In the genomic region with DNA sequence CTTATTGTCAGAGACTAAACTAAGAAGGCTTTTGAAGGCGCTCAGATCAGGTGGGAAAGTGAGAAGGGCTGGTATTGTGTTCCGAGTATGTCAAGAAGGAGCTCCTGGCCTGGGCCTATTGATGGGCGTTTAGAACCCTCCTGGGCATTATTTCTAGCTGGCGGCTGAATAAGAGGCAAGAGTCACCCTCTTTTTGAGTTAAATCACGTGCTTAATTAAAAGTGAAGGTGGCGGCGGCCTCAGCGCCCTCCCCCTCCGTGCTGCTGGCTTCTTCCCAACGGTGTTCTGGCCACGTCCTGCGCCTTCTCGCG, we compare ENCODE assay signal across 8 cellular contexts. TPM values are rescaled to one million over a fixed set of nuclear protein-coding genes. Genes with fewer than 3 reads are reported as not detected.
DNase-seq lines count a peak whose midpoint lies in the region; ATAC-seq, FAIRE-seq and TF ChIP-seq lines count a peak whose summit lies in the region.

No MANE protein-coding gene starts in this region.

- H3K27ac ChIP-seq in subcutaneous abdominal adipose tissue (ENCODE audit: low read depth, low read length), result no peak overlapping the region

- H3K4me1 Mint-ChIP-seq in activated CD4-positive, alpha-beta T cell treated with anti-CD3 and anti-CD28 coated beads, Interleukin-2, amount 10 ng/mL, durations not matched to agents 24 days and 14 days, result peaks cover 10% of the 10 kb centered on the region
- peaks cover 16% of the 10 kb centered on the region for H3K4me1 Mint-ChIP-seq in activated CD4-positive, alpha-beta memory T cell treated with anti-CD3 and anti-CD28 coated beads for 36 hours (ENCODE audit: low read depth)

- no peak for DNase-seq in activated CD4-positive, alpha-beta T cell treated with anti-CD3 and anti-CD28 coated beads, Interleukin-2, amount 10 ng/mL, durations not matched to agents 24 days and 14 days
- no peak for DNase-seq in activated CD4-positive, alpha-beta T cell treated with anti-CD3 and anti-CD28 coated beads for 1 hour
- DNase-seq in activated CD4-positive, alpha-beta memory T cell treated with anti-CD3 and anti-CD28 coated beads for 36 hours, result no peak
- DNase-seq in kidney epithelial cell (ENCODE audit: low read depth) (no peak), H54 (ENCODE audit: insufficient read length, low spot score) (no peak)

- peak overlapping the region in 2 of 5 donors; percentile 59 to 62 for H3K9ac ChIP-seq in subcutaneous abdominal adipose tissue (ENCODE audit: low read length in 5 of 5)

- peaks cover 22% of the 10 kb centered on the region for H3K9me3 Mint-ChIP-seq in activated CD4-positive, alpha-beta T cell treated with anti-CD3 and anti-CD28 coated beads, Interleukin-2, amount 10 ng/mL, durations not matched to agents 24 days and 14 days
- peaks cover 22% of the 10 kb centered on the region for H3K9me3 Mint-ChIP-seq in activated CD4-positive, alpha-beta memory T cell treated with anti-CD3 and anti-CD28 coated beads for 36 hours

- H3K4me1 ChIP-seq in subcutaneous abdominal adipose tissue (ENCODE audit: control insufficient read depth in 5 of 5, insufficient read depth in 5 of 5, low read length in 5 of 5), result peaks cover 0 to 25% (median 22%) of the 10 kb centered on the region in 5 donors

- intact Hi-C loops in activated CD4-positive, alpha-beta T cell treated with anti-CD3 and anti-CD28 coated beads, Interleukin-2, amount 10 ng/mL, durations not matched to agents 24 days and 14 days (cut with micrococcal nuclease), result loop anchor here (10.0 kb wide), 1 partner anchor 235 kb away; no protein-coding TSS in a partner anchor
- intact Hi-C loops in activated CD4-positive, alpha-beta memory T cell treated with anti-CD3 and anti-CD28 coated beads for 36 hours (cut with micrococcal nuclease), result no loop called here

- TF ChIP-seq POLR2A in H54 (IDR thresholded peaks at IDR 0.05; ENCODE audit: low read depth, low read length), result no peak

- POLR2A ChIA-PET in activated CD4-positive, alpha-beta memory T cell treated with anti-CD3 and anti-CD28 coated beads for 36 hours (lab: Charles Lee), result interaction anchor here (0.6 kb wide), 1 partner anchor 1246 kb away, joined by 3 read pairs; no protein-coding TSS in a partner anchor

- no peaks in the 10 kb centered on the region for H3K36me3 ChIP-seq in kidney epithelial cell (ENCODE audit: control insufficient read depth, insufficient read depth, low read length)
- no peaks in the 10 kb centered on the region for H3K36me3 ChIP-seq in subcutaneous abdominal adipose tissue (ENCODE audit: control insufficient read depth in 5 of 5, insufficient read depth in 5 of 5, low read length in 5 of 5)

- H3K27me3 Mint-ChIP-seq in activated CD4-positive, alpha-beta T cell treated with anti-CD3 and anti-CD28 coated beads, Interleukin-2, amount 10 ng/mL, durations not matched to agents 24 days and 14 days, result peaks cover 79% of the 10 kb centered on the region
- H3K27me3 Mint-ChIP-seq in activated CD4-positive, alpha-beta memory T cell treated with anti-CD3 and anti-CD28 coated beads for 36 hours, result peaks cover 63% of the 10 kb centered on the region

- H3K9me3 ChIP-seq in subcutaneous abdominal adipose tissue (ENCODE audit: control insufficient read depth in 5 of 5, low read length in 5 of 5), result peaks cover 0 to 8% (median 0%) of the 10 kb centered on the region in 5 donors

- peak overlapping the region; percentile 67 for H3K4me3 Mint-ChIP-seq in activated CD4-positive, alpha-beta T cell treated with anti-CD3 and anti-CD28 coated beads, Interleukin-2, amount 10 ng/mL, durations not matched to agents 24 days and 14 days
- peak overlapping the region; percentile 36 for H3K4me3 Mint-ChIP-seq in activated CD4-positive, alpha-beta memory T cell treated with anti-CD3 and anti-CD28 coated beads for 36 hours

- no peak for TF ChIP-seq CTCF in kidney epithelial cell (IDR thresholded peaks at IDR 0.05; ENCODE audit: insufficient read depth, low read length, poor library complexity, severe bottlenecking)

- H3K4me3 ChIP-seq in kidney epithelial cell (ENCODE audit: low read depth, low read length) (peak overlapping the region; percentile 36), subcutaneous abdominal adipose tissue (ENCODE audit: low read depth in 1 of 5, low read length in 5 of 5) (peak overlapping the region in 4 of 5 donors; percentile 54 to 72 (median 64))

- peaks cover 6% of the 10 kb centered on the region for H3K36me3 Mint-ChIP-seq in activated CD4-positive, alpha-beta T cell treated with anti-CD3 and anti-CD28 coated beads, Interleukin-2, amount 10 ng/mL, durations not matched to agents 24 days and 14 days (ENCODE audit: low read depth)
- H3K36me3 Mint-ChIP-seq in activated CD4-positive, alpha-beta memory T cell treated with anti-CD3 and anti-CD28 coated beads for 36 hours, result peaks cover 9% of the 10 kb centered on the region

- H3K27ac Mint-ChIP-seq in activated CD4-positive, alpha-beta T cell treated with anti-CD3 and anti-CD28 coated beads, Interleukin-2, amount 10 ng/mL, durations not matched to agents 24 days and 14 days, result no peak overlapping the region
- no peak overlapping the region for H3K27ac Mint-ChIP-seq in activated CD4-positive, alpha-beta memory T cell treated with anti-CD3 and anti-CD28 coated beads for 36 hours

- no peak for FAIRE-seq in H54 (lab: Jason Lieb, UNC)

- ATAC-seq in HG02938 (IDR thresholded peaks at IDR 0.05; ENCODE audit: unreplicated experiment) (no peak), HG03108 (IDR thresholded peaks at IDR 0.05; ENCODE audit: unreplicated experiment) (no peak)

- H3K27me3 ChIP-seq in kidney epithelial cell (ENCODE audit: control insufficient read depth, insufficient read depth, low read length), result peaks cover 33% of the 10 kb centered on the region
- no peaks in the 10 kb centered on the region for H3K27me3 ChIP-seq in subcutaneous abdominal adipose tissue (ENCODE audit: control insufficient read depth in 5 of 5, insufficient read depth in 4 of 5, low read length in 5 of 5)

- CTCF ChIA-PET in activated CD4-positive, alpha-beta memory T cell treated with anti-CD3 and anti-CD28 coated beads for 36 hours (lab: Charles Lee), result interaction anchor here (0.9 to 4.8 kb wide), 3 partner anchors 16 to 51 kb away, joined by 3 to 30 read pairs (median 4); no protein-coding TSS in a partner anchor

RNA-seq across cellular contexts. Expression of a gene that starts 21.0 kb away (rescaled TPM):
- 19.9 and 20.5 TPM in 2 replicates for total RNA-seq in activated CD4-positive, alpha-beta T cell treated with anti-CD3 and anti-CD28 coated beads, Interleukin-2, amount 10 ng/mL, durations not matched to agents 24 days and 14 days
- 10 to 100 TPM; 21.2 to 23.1 TPM for total RNA-seq in activated CD4-positive, alpha-beta memory T cell treated with anti-CD3 and anti-CD28 coated beads for 36 hours
- total RNA-seq in kidney epithelial cell, result 114 and 120 TPM in 2 replicates

RNA-seq across cellular contexts. Expression of a gene that starts 44.3 kb away (rescaled TPM):
- 0.95 and 1.7 TPM in 2 replicates for total RNA-seq in activated CD4-positive, alpha-beta T cell treated with anti-CD3 and anti-CD28 coated beads, Interleukin-2, amount 10 ng/mL, durations not matched to agents 24 days and 14 days
- under 1 TPM in 1 of 2 experiments, not detected in 1; 0.36 TPM for total RNA-seq in activated CD4-positive, alpha-beta memory T cell treated with anti-CD3 and anti-CD28 coated beads for 36 hours
- total RNA-seq in kidney epithelial cell, result 3.7 and 4.6 TPM in 2 replicates
